In genomic region chr1:101161619-101162018, GRCh38 we compare ENCODE assay signal across 17 cellular contexts.
"Had no signal": no experiment of that assay in that cellular context is flagged by ENCODE, and none has a peak within 500 bp of the region (broad histone marks: within the 10 kb centered on the region; RNA-seq: fewer than 3 reads in every experiment).

No MANE protein-coding gene starts in this region.

- H3K9me3 ChIP-seq: SK-N-SH had no signal

- H3K9ac ChIP-seq: SK-N-SH had no signal

- ATAC-seq: activated CD8-positive, alpha-beta T cell treated with anti-CD3 and anti-CD28 coated beads for 36 hours; natural killer cell treated with Interleukin-12 subunit alpha and Interleukin-12 subunit beta and Interleukin-15 and Interleukin-18, amount 100 ng/mL, for 72 hours; stimulated activated naive CD8-positive, alpha-beta T cell treated with anti-CD3 and anti-CD28 coated beads, Interleukin-15, Interleukin-2, amounts not matched to agents 100 U/mL and 50 U/mL, for 24 hours had no signal

- H3K27ac ChIP-seq: coronary artery had no signal

- H3K4me3 ChIP-seq: coronary artery, skin epidermis, transverse colon had no signal

- H3K4me2 ChIP-seq: SK-N-SH had no signal

- H3K27me3 ChIP-seq: transverse colon had no signal

- DNase-seq: activated B cell treated with CpG ODN at 0.5 μM for 24 hours; activated CD4-positive, alpha-beta T cell treated with anti-CD3 and anti-CD28 coated beads, Interleukin-2, amount 10 ng/mL, durations not matched to agents 24 days and 14 days; activated CD8-positive, alpha-beta T cell treated with anti-CD3 and anti-CD28 coated beads for 36 hours; activated naive CD4-positive, alpha-beta T cell treated with Interleukin-2 at 50 U/mL for 16 hours; activated naive CD8-positive, alpha-beta T cell treated with anti-CD3 and anti-CD28 coated beads, Interleukin-2, amount 10 ng/mL, durations not matched to agents 7 days and 5 days; activated T-cell treated with anti-CD3 and anti-CD28 coated beads, Interleukin-2, amount 50 U/mL, for 24 hours; amygdala; effector CD4-positive, alpha-beta T cell; foreskin fibroblast; hypothalamus; retina; SK-N-SH; stimulated activated naive CD8-positive, alpha-beta T cell treated with anti-CD3 and anti-CD28 coated beads, Interleukin-15, Interleukin-2, amounts not matched to agents 100 U/mL and 50 U/mL, for 24 hours; transverse colon had no signal

- H3K36me3 ChIP-seq: transverse colon had no signal

- H3K4me1 ChIP-seq: transverse colon had no signal
